In genomic region chr7:36455646-36456045, GRCh38 we compare ENCODE assay signal across 21 cellular contexts.
A peak's percentile ranks its signal among the peaks of the same experiment; 100 is the strongest.
DNase-seq lines count a peak whose midpoint lies in the region; ATAC-seq, FAIRE-seq and TF ChIP-seq lines count a peak whose summit lies in the region.
"Had no signal": no experiment of that assay in that cellular context is flagged by ENCODE, and none has a peak within 500 bp of the region (broad histone marks: within the 10 kb centered on the region; RNA-seq: fewer than 3 reads in every experiment).

No MANE protein-coding gene starts in this region.

- H3F3A ChIP-seq in PC-9 (ENCODE audit: insufficient read depth, low read depth), result peaks cover 38% of the 10 kb centered on the region

- H3K9me2 ChIP-seq in PC-9 (ENCODE audit: insufficient read depth), result no peaks in the 10 kb centered on the region

- H3K9me3 Mint-ChIP-seq in Caco-2 (ENCODE audit: unreplicated experiment), result peaks cover 12% of the 10 kb centered on the region
- H3K9me3 Mint-ChIP-seq: CD4-positive, CD25-positive, alpha-beta regulatory T cell; CD8-positive, alpha-beta T cell; GM23338; H9; HFFc6 had no signal

- FAIRE-seq in K562 (lab: Jason Lieb, UNC), result no peak
- FAIRE-seq: D721Med, GM12891, GM18507 had no signal

- H3K4me1 Mint-ChIP-seq in Caco-2 (ENCODE audit: low read depth, unreplicated experiment), result peaks cover 36% of the 10 kb centered on the region
- H3K4me1 Mint-ChIP-seq: CD4-positive, CD25-positive, alpha-beta regulatory T cell; GM23338 had no signal

- no peaks in the 10 kb centered on the region; the same call in 1 of the 2 replicates for H3K36me3 ChIP-seq in Caco-2 (ENCODE audit: control insufficient read depth, insufficient read depth, low read length)
- H3K36me3 ChIP-seq in K562 (ENCODE audit: control insufficient read depth, insufficient read depth, low read length), result peaks cover 33% of the 10 kb centered on the region
- peaks cover 31% of the 10 kb centered on the region for H3K36me3 ChIP-seq in PC-9 (ENCODE audit: low read depth)

- H2AFZ ChIP-seq in K562 (ENCODE audit: low read depth, low read length) (no peak overlapping the region), PC-9 (no peak overlapping the region)
- H2AFZ ChIP-seq: GM23338 had no signal

- H3K79me2 ChIP-seq in K562 (ENCODE audit: control insufficient read depth, insufficient read depth, low read length) (no peaks in the 10 kb centered on the region), PC-9 (ENCODE audit: low read depth) (no peaks in the 10 kb centered on the region)

- no peak overlapping the region for H3K9ac ChIP-seq in K562 (ENCODE audit: insufficient read depth in 1 of 2, low read depth in 2 of 2, low read length in 2 of 2)

- H4K20me1 ChIP-seq in K562 (replicated peaks; ENCODE audit: control insufficient read depth, insufficient read depth, low read length), result no peaks in the 10 kb centered on the region
- no peaks in the 10 kb centered on the region for H4K20me1 ChIP-seq in PC-9 (ENCODE audit: insufficient read depth)

- peaks cover 69% of the 10 kb centered on the region for H3K36me3 Mint-ChIP-seq in Caco-2 (ENCODE audit: insufficient read depth, unreplicated experiment)
- H3K36me3 Mint-ChIP-seq: CD4-positive, CD25-positive, alpha-beta regulatory T cell; CD8-positive, alpha-beta T cell had no signal

- peak overlapping the region; percentile 42 for H3K27ac Mint-ChIP-seq in Caco-2 (ENCODE audit: unreplicated experiment)
- H3K27ac Mint-ChIP-seq: CD4-positive, CD25-positive, alpha-beta regulatory T cell; CD8-positive, alpha-beta T cell; GM23338; HFFc6 had no signal

- H3K27me3 Mint-ChIP-seq in Caco-2 (ENCODE audit: insufficient read depth, unreplicated experiment), result no peaks in the 10 kb centered on the region
- H3K27me3 Mint-ChIP-seq: CD4-positive, CD25-positive, alpha-beta regulatory T cell had no signal

- peaks cover 46% of the 10 kb centered on the region for H3K4me1 ChIP-seq in Caco-2
- H3K4me1 ChIP-seq in K562 (replicated peaks in 1 of 2; ENCODE audit: control insufficient read depth in 2 of 2, insufficient read depth in 2 of 2, low read length in 2 of 2), result no peaks in the 10 kb centered on the region
- H3K4me1 ChIP-seq in PC-9 (replicated peaks; ENCODE audit: insufficient read depth), result no peaks in the 10 kb centered on the region

- no peak for ATAC-seq in K562
- ATAC-seq: CD8-positive, alpha-beta T cell; GM23338; HCT116 had no signal

- BruUV-seq in Caco-2 (replicated peaks; lab: Mats Ljungman, UMichigan) (no TSS peak), K562 (replicated peaks; lab: Mats Ljungman, UMichigan) (no TSS peak), PC-9 (replicated peaks; lab: Mats Ljungman, UMichigan) (no TSS peak)

- no peaks in the 10 kb centered on the region for H3K9me1 ChIP-seq in K562 (ENCODE audit: control insufficient read depth, insufficient read depth, low read length)

- H3K9me3 ChIP-seq in Caco-2 (peaks cover 6% of the 10 kb centered on the region; the same call in 1 of the 2 replicates), K562 (replicated peaks; ENCODE audit: control insufficient read depth, insufficient read depth, low read depth, low read length) (no peaks in the 10 kb centered on the region), PC-9 (ENCODE audit: insufficient read depth, low read depth) (no peaks in the 10 kb centered on the region)

- CTCF ChIA-PET in Caco-2 (lab: Charles Lee), result interaction anchor here (0.7 kb wide), 1 partner anchor 15 kb away, joined by 3 read pairs; no protein-coding TSS in a partner anchor
- CTCF ChIA-PET in HEK293T (lab: Yijun Ruan, JAX), result interaction anchor here (0.6 kb wide), 1 partner anchor 56 kb away, joined by 6 read pairs; no protein-coding TSS in a partner anchor
- CTCF ChIA-PET in K562 (lab: Yijun Ruan, JAX; ENCODE audit: low intra/inter-chr PET ratio), result interaction anchor here (0.6 kb wide), 1 partner anchor 33 kb away, joined by 5 read pairs; no protein-coding TSS in a partner anchor
- CTCF ChIA-PET in PC-9 (lab: Charles Lee), result interaction anchor here (0.6 kb wide), 3 partner anchors 10 to 420 kb away, joined by 5 to 10 read pairs (median 10); no protein-coding TSS in a partner anchor

- no peak for TF ChIP-seq POLR2A in K562 (conservative IDR thresholded peaks at IDR 0.05)

- H3K4me2 ChIP-seq in K562 (ENCODE audit: insufficient read depth, low read length), result no peak overlapping the region
- H3K4me2 ChIP-seq in PC-9, result no peak overlapping the region
- H3K4me2 ChIP-seq: GM23338 had no signal

- TF ChIP-seq EP300 in K562 (IDR thresholded peaks at IDR 0.05; ENCODE audit: low read length), result no peak

- H3K27me3 ChIP-seq in Caco-2 (replicated peaks; ENCODE audit: control insufficient read depth, insufficient read depth, low read length) (no peaks in the 10 kb centered on the region), K562 (ENCODE audit: control insufficient read depth in 2 of 2, insufficient read depth in 2 of 2, low read length in 2 of 2) (peaks cover 2 to 13% of the 10 kb centered on the region in 2 experiments), PC-9 (ENCODE audit: insufficient read depth, low read depth) (no peaks in the 10 kb centered on the region)

- H3K4me3 ChIP-seq in Caco-2 (ENCODE audit: low read depth, low read length) (no peak overlapping the region), K562 (no peak overlapping the region), PC-9 (no peak overlapping the region)
- H3K4me3 ChIP-seq: GM23338 had no signal

- intact Hi-C loops in Caco-2 (cut with micrococcal nuclease; ENCODE audit: unreplicated experiment), result no loop called here
- intact Hi-C loops in K562 (cut with micrococcal nuclease), result no loop called here
- intact Hi-C loops in PC-9 (cut with micrococcal nuclease; ENCODE audit: unreplicated experiment), result no loop called here

- POLR2A ChIA-PET in Caco-2 (lab: Charles Lee) (interaction anchor here (0.6 kb wide), 1 partner anchor 11 kb away, joined by 9 read pairs; no protein-coding TSS in a partner anchor), HEK293T (lab: Yijun Ruan, JAX) (no interaction called here), K562 (lab: Yijun Ruan, JAX) (interaction anchor here (0.6 to 1.5 kb wide), 3 partner anchors 8 to 63 kb away, joined by 3 read pairs; no protein-coding TSS in a partner anchor), PC-9 (lab: Charles Lee; ENCODE audit: unreplicated experiment) (interaction anchor here (0.6 kb wide), 1 partner anchor 20 kb away, joined by 11 read pairs; no protein-coding TSS in a partner anchor)

- in situ Hi-C loops in K562 (cut with MboI), result no loop called here

- no peak overlapping the region for H3K27ac ChIP-seq in K562 (ENCODE audit: extremely low read depth, low read depth, low read length)
- no peak overlapping the region for H3K27ac ChIP-seq in PC-9
- H3K27ac ChIP-seq: C4-2B had no signal

- no peak for TF ChIP-seq RAD21 in K562 (CRISPR knock-in tag; conservative IDR thresholded peaks at IDR 0.05 in 1 of 2, IDR thresholded peaks at IDR 0.05 in 1 of 2)

- DNase-seq in Caco-2 (no peak), HEK293T (ENCODE audit: extremely low spot score) (no peak), K562 (ENCODE audit: extremely low read depth in 1 of 4, low spot score in 3 of 4) (no peak), epidermal melanocyte (ENCODE audit: insufficient read length, low spot score) (peak; percentile 24), C1 segment of cervical spinal cord (lab: John Stamatoyannopoulos, UW) (no peak), iPS-NIHi7 (ENCODE audit: extremely low spot score) (no peak), PC-9 (no peak), NCI-H2196 (lab: John Stamatoyannopoulos, UW; ENCODE audit: unreplicated experiment) (no peak)
- DNase-seq: CD4-positive, CD25-positive, alpha-beta regulatory T cell; CD8-positive, alpha-beta T cell; DMS 273 treated with DMSO at 0.1 percent for 48 hours; DMS79 treated with DMSO at 0.1 percent for 48 hours; GF-D8; H9; HFFc6 had no signal

- TF ChIP-seq CTCF in Caco-2 (IDR thresholded peaks at IDR 0.05; ENCODE audit: insufficient read depth in 1 of 2, low read depth in 1 of 2, low read length in 1 of 2, severe bottlenecking in 1 of 2, unreplicated experiment in 1 of 2) (no peak), K562 (IDR thresholded peaks at IDR 0.05 in 2 of 3, conservative IDR thresholded peaks at IDR 0.05 in 1 of 3; ENCODE audit: insufficient read depth in 2 of 3, low read depth in 1 of 3, low read length in 3 of 3) (no peak), PC-9 (conservative IDR thresholded peaks at IDR 0.05) (no peak)

- WGBS in K562 (ENCODE audit: insufficient coverage, low coverage, missing lambda C conversion rate), result 36% methylated on average over 4 of the region's 4 CpGs

- H3K4me3 Mint-ChIP-seq in Caco-2 (ENCODE audit: unreplicated experiment), result no peak overlapping the region
- H3K4me3 Mint-ChIP-seq: CD4-positive, CD25-positive, alpha-beta regulatory T cell; CD8-positive, alpha-beta T cell; GM23338; H9; HFFc6 had no signal

TF ChIP-seq in HEK293T, 16 proteins besides CTCF, POLR2A, EP300 and RAD21:
- TF ChIP-seq ZNF384 (IDR thresholded peaks at IDR 0.05), result 0 out of 2 replicates have a peak, but pooled peaks have one; percentile 26
- no peak for TF ChIP-seq SP1 (IDR thresholded peaks at IDR 0.05)

TF ChIP-seq in K562, 482 proteins besides CTCF, POLR2A, EP300 and RAD21:
- TF ChIP-seq ZNF449 (CRISPR knock-in tag; IDR thresholded peaks at IDR 0.05), result no peak
- TF ChIP-seq ZNF384 (IDR thresholded peaks at IDR 0.05; ENCODE audit: low read depth, low read length), result peak; percentile 41
- no peak for TF ChIP-seq SNIP1 (IDR thresholded peaks at IDR 0.05; ENCODE audit: low read depth)
TF ChIP-seq in K562: peak in this region for 1.
